Comparison of ENCODE assay signal across 1 cellular context in the genomic region with DNA sequence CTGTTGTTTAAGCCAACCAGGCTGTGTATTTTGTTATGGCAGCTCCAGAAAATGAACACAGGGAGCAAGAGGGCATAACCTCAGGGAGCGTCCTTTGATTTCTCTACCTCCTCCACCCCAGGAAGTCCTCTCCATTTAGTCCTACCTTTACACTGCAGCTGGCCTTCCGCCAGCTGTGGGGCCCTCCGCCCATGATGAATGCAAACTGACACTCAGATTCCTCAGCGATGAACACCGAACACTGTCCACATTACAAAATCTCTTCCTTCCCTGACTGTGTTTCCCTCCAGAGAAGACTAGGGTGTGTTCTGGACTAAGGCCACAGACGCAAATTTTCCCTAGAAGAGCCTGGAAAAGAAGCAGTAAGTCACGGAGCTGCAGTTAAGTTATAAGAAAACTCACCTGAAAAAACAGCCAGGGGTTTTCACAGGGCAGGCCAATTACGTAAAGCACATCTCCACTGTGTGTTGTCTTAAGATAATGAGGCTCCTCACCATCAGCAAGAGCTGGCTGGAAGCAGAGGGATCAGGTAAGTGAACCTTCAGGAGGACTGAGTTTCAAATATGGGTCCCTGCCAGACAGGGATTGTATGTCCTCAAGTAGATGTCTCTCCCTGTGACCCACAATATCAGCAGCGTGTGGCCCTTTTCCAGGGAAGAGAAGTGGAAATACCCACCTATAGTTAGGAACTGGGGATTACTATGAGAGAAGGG.
TF ChIP-seq lines count a peak whose summit lies in the region.

No MANE protein-coding gene starts in this region.

TF ChIP-seq in HepG2, 621 proteins besides CTCF, POLR2A, EP300 and RAD21 (continues in another document):
- no peak for TF ChIP-seq MZF1 (CRISPR knock-in tag; IDR thresholded peaks at IDR 0.05; ENCODE audit: borderline replicate concordance)
- no peak for TF ChIP-seq ZIK1 (CRISPR knock-in tag; IDR thresholded peaks at IDR 0.05; ENCODE audit: borderline replicate concordance, low read depth)
- no peak for TF ChIP-seq ARNT (IDR thresholded peaks at IDR 0.05)
- TF ChIP-seq ZNF720 (CRISPR knock-in tag; IDR thresholded peaks at IDR 0.05), result no peak
- no peak for TF ChIP-seq MED13 (CRISPR knock-in tag; IDR thresholded peaks at IDR 0.05)
- no peak for TF ChIP-seq ZNF142 (CRISPR knock-in tag; IDR thresholded peaks at IDR 0.05)
- TF ChIP-seq CREB1 (IDR thresholded peaks at IDR 0.05), result no peak
- 0 out of 2 replicates have a peak, but pooled peaks have one; percentile 34 for TF ChIP-seq CREB1 (CRISPR knock-in tag; IDR thresholded peaks at IDR 0.05)
- TF ChIP-seq FOSL2 (CRISPR knock-in tag; IDR thresholded peaks at IDR 0.05), result peak; percentile 88
- no peak for TF ChIP-seq TERF1 (CRISPR knock-in tag; IDR thresholded peaks at IDR 0.05)
- TF ChIP-seq SIX1 (CRISPR knock-in tag; IDR thresholded peaks at IDR 0.05; ENCODE audit: borderline replicate concordance), result peak; percentile 38; the same call in 1 of the 2 replicates
- peak; percentile 57 for TF ChIP-seq ELF1 (CRISPR knock-in tag; IDR thresholded peaks at IDR 0.05)
- TF ChIP-seq MXD4 (CRISPR knock-in tag; IDR thresholded peaks at IDR 0.05), result no peak
- TF ChIP-seq ZNF34 (CRISPR knock-in tag; IDR thresholded peaks at IDR 0.05; ENCODE audit: borderline replicate concordance), result no peak
- TF ChIP-seq ZNF609 (CRISPR knock-in tag; IDR thresholded peaks at IDR 0.05; ENCODE audit: borderline replicate concordance), result peak; percentile 56; the same call in 1 of the 2 replicates
- peak; percentile 89 for TF ChIP-seq ZNF205 (CRISPR knock-in tag; IDR thresholded peaks at IDR 0.05)
- peak; percentile 39; the same call in 1 of the 2 replicates for TF ChIP-seq RXRA (CRISPR knock-in tag; IDR thresholded peaks at IDR 0.05)
- TF ChIP-seq, protein P1, sequence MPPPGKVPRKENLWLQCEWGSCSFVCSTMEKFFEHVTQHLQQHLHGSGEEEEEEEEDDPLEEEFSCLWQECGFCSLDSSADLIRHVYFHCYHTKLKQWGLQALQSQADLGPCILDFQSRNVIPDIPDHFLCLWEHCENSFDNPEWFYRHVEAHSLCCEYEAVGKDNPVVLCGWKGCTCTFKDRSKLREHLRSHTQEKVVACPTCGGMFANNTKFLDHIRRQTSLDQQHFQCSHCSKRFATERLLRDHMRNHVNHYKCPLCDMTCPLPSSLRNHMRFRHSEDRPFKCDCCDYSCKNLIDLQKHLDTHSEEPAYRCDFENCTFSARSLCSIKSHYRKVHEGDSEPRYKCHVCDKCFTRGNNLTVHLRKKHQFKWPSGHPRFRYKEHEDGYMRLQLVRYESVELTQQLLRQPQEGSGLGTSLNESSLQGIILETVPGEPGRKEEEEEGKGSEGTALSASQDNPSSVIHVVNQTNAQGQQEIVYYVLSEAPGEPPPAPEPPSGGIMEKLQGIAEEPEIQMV (CRISPR knock-in tag; IDR thresholded peaks at IDR 0.05; ENCODE audit: low read depth), result no peak
- TF ChIP-seq MTERF4 (CRISPR knock-in tag; IDR thresholded peaks at IDR 0.05), result no peak
- TF ChIP-seq DDIT3 (CRISPR knock-in tag; IDR thresholded peaks at IDR 0.05), result no peak
- no peak for TF ChIP-seq SRSF9 (IDR thresholded peaks at IDR 0.05; ENCODE audit: borderline replicate concordance, insufficient read depth, low read depth, low read length, poor library complexity, severe bottlenecking)
- peak; percentile 76; the same call in 1 of the 2 replicates for TF ChIP-seq SIX4 (CRISPR knock-in tag; IDR thresholded peaks at IDR 0.05)
- TF ChIP-seq HCFC1 (IDR thresholded peaks at IDR 0.05; ENCODE audit: low read depth, low read length), result no peak
- 0 out of 2 replicates have a peak, but pooled peaks have one; percentile 33 for TF ChIP-seq NR2C2 (CRISPR knock-in tag; IDR thresholded peaks at IDR 0.05; ENCODE audit: borderline replicate concordance)
- no peak for TF ChIP-seq ZNF446 (CRISPR knock-in tag; IDR thresholded peaks at IDR 0.05)
- no peak for TF ChIP-seq CBX1 (IDR thresholded peaks at IDR 0.05; ENCODE audit: low read depth)
- no peak for TF ChIP-seq KAT2B (IDR thresholded peaks at IDR 0.05; ENCODE audit: borderline replicate concordance, low read depth, low read length)
- no peak for TF ChIP-seq ZNF326 (CRISPR knock-in tag; IDR thresholded peaks at IDR 0.05; ENCODE audit: borderline replicate concordance)
- TF ChIP-seq GRHL1 (CRISPR knock-in tag; conservative IDR thresholded peaks at IDR 0.05), result no peak
- TF ChIP-seq YEATS2 (CRISPR knock-in tag; IDR thresholded peaks at IDR 0.05; ENCODE audit: borderline replicate concordance), result peak; percentile 36; the same call in 1 of the 2 replicates
- no peak for TF ChIP-seq ZNF10 (CRISPR knock-in tag; IDR thresholded peaks at IDR 0.05; ENCODE audit: borderline replicate concordance, low read depth)
- TF ChIP-seq ZNF230 (CRISPR knock-in tag; IDR thresholded peaks at IDR 0.05), result no peak
- TF ChIP-seq ZNF292 (CRISPR knock-in tag; IDR thresholded peaks at IDR 0.05; ENCODE audit: borderline replicate concordance, low read depth), result peak; percentile 72; the same call in 1 of the 2 replicates
- peak; percentile 77; the same call in 1 of the 2 replicates for TF ChIP-seq SOX5 (CRISPR knock-in tag; IDR thresholded peaks at IDR 0.05; ENCODE audit: borderline replicate concordance)
- peak; percentile 50; the same call in 1 of the 2 replicates for TF ChIP-seq THAP11 (CRISPR knock-in tag; IDR thresholded peaks at IDR 0.05)
- TF ChIP-seq ARID2 (CRISPR knock-in tag; IDR thresholded peaks at IDR 0.05; ENCODE audit: borderline replicate concordance), result no peak
- TF ChIP-seq MLLT10 (CRISPR knock-in tag; IDR thresholded peaks at IDR 0.05), result no peak
- TF ChIP-seq, protein P2, sequence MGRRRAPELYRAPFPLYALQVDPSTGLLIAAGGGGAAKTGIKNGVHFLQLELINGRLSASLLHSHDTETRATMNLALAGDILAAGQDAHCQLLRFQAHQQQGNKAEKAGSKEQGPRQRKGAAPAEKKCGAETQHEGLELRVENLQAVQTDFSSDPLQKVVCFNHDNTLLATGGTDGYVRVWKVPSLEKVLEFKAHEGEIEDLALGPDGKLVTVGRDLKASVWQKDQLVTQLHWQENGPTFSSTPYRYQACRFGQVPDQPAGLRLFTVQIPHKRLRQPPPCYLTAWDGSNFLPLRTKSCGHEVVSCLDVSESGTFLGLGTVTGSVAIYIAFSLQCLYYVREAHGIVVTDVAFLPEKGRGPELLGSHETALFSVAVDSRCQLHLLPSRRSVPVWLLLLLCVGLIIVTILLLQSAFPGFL (CRISPR knock-in tag; IDR thresholded peaks at IDR 0.05), result no peak
- TF ChIP-seq ZBTB1 (CRISPR knock-in tag; IDR thresholded peaks at IDR 0.05; ENCODE audit: borderline replicate concordance), result no peak
- TF ChIP-seq ZMYM3 (CRISPR knock-in tag; IDR thresholded peaks at IDR 0.05), result 0 out of 2 replicates have a peak, but pooled peaks have one; percentile 28
- TF ChIP-seq MTF2 (CRISPR knock-in tag; IDR thresholded peaks at IDR 0.05; ENCODE audit: borderline replicate concordance), result no peak
